Comparison of ENCODE assay signal across 23 cellular contexts in genomic region chr6:169841907-169842606, GRCh38.
"Had no signal": no experiment of that assay in that cellular context is flagged by ENCODE, and none has a peak within 500 bp of the region (broad histone marks: within the 10 kb centered on the region; RNA-seq: fewer than 3 reads in every experiment).

No MANE protein-coding gene starts in this region.

- ATAC-seq: activated T-helper 17 cell treated with anti-CD3 and anti-CD28 coated beads, Interleukin-2, amount 50 U/mL, for 72 hours; body of pancreas; psoas muscle; right cardiac atrium; stimulated activated naive CD8-positive, alpha-beta T cell treated with anti-CD3 and anti-CD28 coated beads, Interleukin-15, amount 100 ng/mL, for 72 hours had no signal

- H3K4me3 Mint-ChIP-seq: activated naive CD4-positive, alpha-beta T cell treated with anti-CD3 and anti-CD28 coated beads for 36 hours; activated T-helper 17 cell treated with anti-CD3 and anti-CD28 coated beads, Interleukin-2, amount 50 U/mL, for 72 hours; stimulated activated naive CD8-positive, alpha-beta T cell treated with anti-CD3 and anti-CD28 coated beads, Interleukin-15, amount 100 ng/mL, for 72 hours; type B pancreatic cell had no signal

- DNase-seq: activated CD4-positive, alpha-beta T cell treated with anti-CD3 and anti-CD28 coated beads for 48 hours; activated CD4-positive, CD25-positive, alpha-beta regulatory T cell; activated naive CD4-positive, alpha-beta T cell treated with anti-CD3 and anti-CD28 coated beads for 36 hours; activated T-cell treated with anti-CD3 and anti-CD28 coated beads for 4 hours; body of pancreas; central memory CD4-positive, alpha-beta T cell; erythroblast; foreskin melanocyte; glutamatergic neuron; hippocampal formation; islet precursor cell; midbrain; occipital lobe; psoas muscle; stimulated activated CD4-positive, alpha-beta T cell treated with anti-CD3 and anti-CD28 coated beads, Interleukin-15, amount 100 ng/mL, for 24 hours; stimulated activated CD4-positive, alpha-beta T cell treated with anti-CD3 and anti-CD28 coated beads, Interleukin-2, amount 100 ng/mL, for 48 hours; stimulated activated naive CD8-positive, alpha-beta T cell treated with anti-CD3 and anti-CD28 coated beads, Interleukin-15, amount 100 ng/mL, for 72 hours; T1000 had no signal

- H3K9me3 ChIP-seq: body of pancreas, psoas muscle had no signal

- H3K36me3 Mint-ChIP-seq: type B pancreatic cell had no signal

- H3K4me1 Mint-ChIP-seq: stimulated activated naive CD8-positive, alpha-beta T cell treated with anti-CD3 and anti-CD28 coated beads, Interleukin-15, amount 100 ng/mL, for 72 hours had no signal

- H3K27ac ChIP-seq: body of pancreas, psoas muscle, skin epidermis had no signal

- H3K4me1 ChIP-seq: body of pancreas, psoas muscle had no signal

- H3K27ac Mint-ChIP-seq: activated naive CD4-positive, alpha-beta T cell treated with anti-CD3 and anti-CD28 coated beads for 36 hours; activated T-helper 17 cell treated with anti-CD3 and anti-CD28 coated beads, Interleukin-2, amount 50 U/mL, for 72 hours; stimulated activated naive CD8-positive, alpha-beta T cell treated with anti-CD3 and anti-CD28 coated beads, Interleukin-15, amount 100 ng/mL, for 72 hours; type B pancreatic cell had no signal

- H3K9me3 Mint-ChIP-seq: activated naive CD4-positive, alpha-beta T cell treated with anti-CD3 and anti-CD28 coated beads for 36 hours; activated T-helper 17 cell treated with anti-CD3 and anti-CD28 coated beads, Interleukin-2, amount 50 U/mL, for 72 hours; stimulated activated naive CD8-positive, alpha-beta T cell treated with anti-CD3 and anti-CD28 coated beads, Interleukin-15, amount 100 ng/mL, for 72 hours; type B pancreatic cell had no signal

- H3K27me3 ChIP-seq: body of pancreas had no signal

- H3K4me3 ChIP-seq: body of pancreas, lung, psoas muscle, skin epidermis had no signal
